Comparison of ENCODE assay signal across 1 cellular context in the genomic region with DNA sequence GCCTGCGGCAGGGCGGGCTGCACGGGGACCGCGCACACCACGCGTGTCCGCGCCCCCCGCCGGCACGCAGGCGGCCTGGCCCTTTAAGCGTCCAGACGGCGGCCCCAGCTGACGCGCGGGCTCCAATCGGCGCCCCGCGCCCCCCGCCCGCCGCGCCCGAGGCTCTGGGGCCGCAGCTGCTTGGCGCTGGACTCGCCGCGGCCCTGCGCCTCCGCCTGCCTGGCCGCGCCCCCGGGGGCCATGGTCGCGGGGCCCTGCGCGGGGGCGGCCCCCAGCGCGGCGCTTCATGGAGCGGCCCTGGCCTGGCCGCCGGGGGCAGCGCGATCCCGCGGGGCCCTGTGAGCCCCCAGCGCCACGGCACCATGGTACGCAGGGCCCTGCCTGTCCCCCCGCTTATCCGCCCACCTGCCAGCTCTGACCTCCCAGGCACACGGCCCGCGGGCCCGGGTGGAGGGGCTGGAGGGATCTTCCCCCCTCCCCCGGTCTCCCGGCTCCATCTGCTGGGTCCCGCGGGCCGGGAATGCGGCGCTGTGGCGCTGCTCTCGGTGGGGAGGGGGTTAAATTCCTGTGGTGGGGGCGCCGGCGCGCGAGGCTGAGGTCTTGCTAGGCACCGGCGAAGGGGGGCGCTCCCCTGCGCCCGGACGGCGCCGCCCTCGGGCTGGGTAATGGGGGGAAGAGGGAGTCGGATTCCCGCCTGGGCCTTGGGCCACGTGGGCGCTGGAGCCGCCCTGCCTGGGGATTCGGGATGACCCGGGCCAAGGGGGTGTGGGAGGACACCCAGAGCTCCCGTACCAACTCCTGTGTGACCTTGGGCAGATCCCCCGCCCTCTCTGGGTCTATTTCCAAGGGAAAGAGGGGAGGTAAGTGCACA.
TF ChIP-seq lines count a peak whose summit lies in the region.

No MANE protein-coding gene starts in this region.

TF ChIP-seq in HepG2, 621 proteins besides CTCF, POLR2A, EP300 and RAD21 (continued from another document and continues in another):
- TF ChIP-seq, protein P1, sequence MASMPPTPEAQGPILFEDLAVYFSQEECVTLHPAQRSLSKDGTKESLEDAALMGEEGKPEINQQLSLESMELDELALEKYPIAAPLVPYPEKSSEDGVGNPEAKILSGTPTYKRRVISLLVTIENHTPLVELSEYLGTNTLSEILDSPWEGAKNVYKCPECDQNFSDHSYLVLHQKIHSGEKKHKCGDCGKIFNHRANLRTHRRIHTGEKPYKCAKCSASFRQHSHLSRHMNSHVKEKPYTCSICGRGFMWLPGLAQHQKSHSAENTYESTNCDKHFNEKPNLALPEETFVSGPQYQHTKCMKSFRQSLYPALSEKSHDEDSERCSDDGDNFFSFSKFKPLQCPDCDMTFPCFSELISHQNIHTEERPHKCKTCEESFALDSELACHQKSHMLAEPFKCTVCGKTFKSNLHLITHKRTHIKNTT (CRISPR knock-in tag; IDR thresholded peaks at IDR 0.05): no peak
- TF ChIP-seq NCOA2 (CRISPR knock-in tag; IDR thresholded peaks at IDR 0.05): no peak; the same call in 1 of the 2 replicates
- no peak for TF ChIP-seq RXRB (CRISPR knock-in tag; IDR thresholded peaks at IDR 0.05; ENCODE audit: borderline replicate concordance)
- no peak for TF ChIP-seq IRX3 (CRISPR knock-in tag; IDR thresholded peaks at IDR 0.05; ENCODE audit: borderline replicate concordance, low read depth)
- no peak for TF ChIP-seq NFIC (IDR thresholded peaks at IDR 0.05; ENCODE audit: low read length)
- no peak for TF ChIP-seq YEATS2 (CRISPR knock-in tag; IDR thresholded peaks at IDR 0.05; ENCODE audit: borderline replicate concordance)
- peak; percentile 41; the same call in 1 of the 2 replicates for TF ChIP-seq YEATS4 (CRISPR knock-in tag; IDR thresholded peaks at IDR 0.05; ENCODE audit: borderline replicate concordance)
- TF ChIP-seq, protein P2, sequence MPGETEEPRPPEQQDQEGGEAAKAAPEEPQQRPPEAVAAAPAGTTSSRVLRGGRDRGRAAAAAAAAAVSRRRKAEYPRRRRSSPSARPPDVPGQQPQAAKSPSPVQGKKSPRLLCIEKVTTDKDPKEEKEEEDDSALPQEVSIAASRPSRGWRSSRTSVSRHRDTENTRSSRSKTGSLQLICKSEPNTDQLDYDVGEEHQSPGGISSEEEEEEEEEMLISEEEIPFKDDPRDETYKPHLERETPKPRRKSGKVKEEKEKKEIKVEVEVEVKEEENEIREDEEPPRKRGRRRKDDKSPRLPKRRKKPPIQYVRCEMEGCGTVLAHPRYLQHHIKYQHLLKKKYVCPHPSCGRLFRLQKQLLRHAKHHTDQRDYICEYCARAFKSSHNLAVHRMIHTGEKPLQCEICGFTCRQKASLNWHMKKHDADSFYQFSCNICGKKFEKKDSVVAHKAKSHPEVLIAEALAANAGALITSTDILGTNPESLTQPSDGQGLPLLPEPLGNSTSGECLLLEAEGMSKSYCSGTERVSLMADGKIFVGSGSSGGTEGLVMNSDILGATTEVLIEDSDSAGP (CRISPR knock-in tag; IDR thresholded peaks at IDR 0.05; ENCODE audit: borderline replicate concordance): peak; percentile 98
- TF ChIP-seq, protein P3, sequence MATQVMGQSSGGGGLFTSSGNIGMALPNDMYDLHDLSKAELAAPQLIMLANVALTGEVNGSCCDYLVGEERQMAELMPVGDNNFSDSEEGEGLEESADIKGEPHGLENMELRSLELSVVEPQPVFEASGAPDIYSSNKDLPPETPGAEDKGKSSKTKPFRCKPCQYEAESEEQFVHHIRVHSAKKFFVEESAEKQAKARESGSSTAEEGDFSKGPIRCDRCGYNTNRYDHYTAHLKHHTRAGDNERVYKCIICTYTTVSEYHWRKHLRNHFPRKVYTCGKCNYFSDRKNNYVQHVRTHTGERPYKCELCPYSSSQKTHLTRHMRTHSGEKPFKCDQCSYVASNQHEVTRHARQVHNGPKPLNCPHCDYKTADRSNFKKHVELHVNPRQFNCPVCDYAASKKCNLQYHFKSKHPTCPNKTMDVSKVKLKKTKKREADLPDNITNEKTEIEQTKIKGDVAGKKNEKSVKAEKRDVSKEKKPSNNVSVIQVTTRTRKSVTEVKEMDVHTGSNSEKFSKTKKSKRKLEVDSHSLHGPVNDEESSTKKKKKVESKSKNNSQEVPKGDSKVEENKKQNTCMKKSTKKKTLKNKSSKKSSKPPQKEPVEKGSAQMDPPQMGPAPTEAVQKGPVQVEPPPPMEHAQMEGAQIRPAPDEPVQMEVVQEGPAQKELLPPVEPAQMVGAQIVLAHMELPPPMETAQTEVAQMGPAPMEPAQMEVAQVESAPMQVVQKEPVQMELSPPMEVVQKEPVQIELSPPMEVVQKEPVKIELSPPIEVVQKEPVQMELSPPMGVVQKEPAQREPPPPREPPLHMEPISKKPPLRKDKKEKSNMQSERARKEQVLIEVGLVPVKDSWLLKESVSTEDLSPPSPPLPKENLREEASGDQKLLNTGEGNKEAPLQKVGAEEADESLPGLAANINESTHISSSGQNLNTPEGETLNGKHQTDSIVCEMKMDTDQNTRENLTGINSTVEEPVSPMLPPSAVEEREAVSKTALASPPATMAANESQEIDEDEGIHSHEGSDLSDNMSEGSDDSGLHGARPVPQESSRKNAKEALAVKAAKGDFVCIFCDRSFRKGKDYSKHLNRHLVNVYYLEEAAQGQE (IDR thresholded peaks at IDR 0.05; ENCODE audit: borderline replicate concordance in 1 of 2, low read depth in 1 of 2, low read length in 2 of 2): no peak
- TF ChIP-seq RBM39 (IDR thresholded peaks at IDR 0.05; ENCODE audit: low read depth, low read length, poor library complexity, severe bottlenecking): no peak
- TF ChIP-seq ZNF563 (CRISPR knock-in tag; IDR thresholded peaks at IDR 0.05): no peak; the same call in 1 of the 2 replicates
- TF ChIP-seq AHR (CRISPR knock-in tag; IDR thresholded peaks at IDR 0.05): no peak
- TF ChIP-seq PAX8 (CRISPR knock-in tag; IDR thresholded peaks at IDR 0.05; ENCODE audit: borderline replicate concordance): no peak
- peak; percentile 85; the same call in 1 of the 2 replicates for TF ChIP-seq ZNF451 (CRISPR knock-in tag; IDR thresholded peaks at IDR 0.05)
- TF ChIP-seq, protein P4, sequence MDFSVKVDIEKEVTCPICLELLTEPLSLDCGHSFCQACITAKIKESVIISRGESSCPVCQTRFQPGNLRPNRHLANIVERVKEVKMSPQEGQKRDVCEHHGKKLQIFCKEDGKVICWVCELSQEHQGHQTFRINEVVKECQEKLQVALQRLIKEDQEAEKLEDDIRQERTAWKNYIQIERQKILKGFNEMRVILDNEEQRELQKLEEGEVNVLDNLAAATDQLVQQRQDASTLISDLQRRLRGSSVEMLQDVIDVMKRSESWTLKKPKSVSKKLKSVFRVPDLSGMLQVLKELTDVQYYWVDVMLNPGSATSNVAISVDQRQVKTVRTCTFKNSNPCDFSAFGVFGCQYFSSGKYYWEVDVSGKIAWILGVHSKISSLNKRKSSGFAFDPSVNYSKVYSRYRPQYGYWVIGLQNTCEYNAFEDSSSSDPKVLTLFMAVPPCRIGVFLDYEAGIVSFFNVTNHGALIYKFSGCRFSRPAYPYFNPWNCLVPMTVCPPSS (IDR thresholded peaks at IDR 0.05): no peak
- TF ChIP-seq ZNF546 (CRISPR knock-in tag; conservative IDR thresholded peaks at IDR 0.05): no peak
- no peak for TF ChIP-seq TCF12 (IDR thresholded peaks at IDR 0.05)
- TF ChIP-seq TCF12 (CRISPR knock-in tag; IDR thresholded peaks at IDR 0.05): no peak
- TF ChIP-seq ZNF879 (CRISPR knock-in tag; IDR thresholded peaks at IDR 0.05): no peak
- TF ChIP-seq ZMYM3 (CRISPR knock-in tag; IDR thresholded peaks at IDR 0.05): peak; percentile 91
- peak; percentile 70 for TF ChIP-seq HNRNPK (IDR thresholded peaks at IDR 0.05; ENCODE audit: low read depth, low read length, poor library complexity, severe bottlenecking)
- TF ChIP-seq, protein P5, sequence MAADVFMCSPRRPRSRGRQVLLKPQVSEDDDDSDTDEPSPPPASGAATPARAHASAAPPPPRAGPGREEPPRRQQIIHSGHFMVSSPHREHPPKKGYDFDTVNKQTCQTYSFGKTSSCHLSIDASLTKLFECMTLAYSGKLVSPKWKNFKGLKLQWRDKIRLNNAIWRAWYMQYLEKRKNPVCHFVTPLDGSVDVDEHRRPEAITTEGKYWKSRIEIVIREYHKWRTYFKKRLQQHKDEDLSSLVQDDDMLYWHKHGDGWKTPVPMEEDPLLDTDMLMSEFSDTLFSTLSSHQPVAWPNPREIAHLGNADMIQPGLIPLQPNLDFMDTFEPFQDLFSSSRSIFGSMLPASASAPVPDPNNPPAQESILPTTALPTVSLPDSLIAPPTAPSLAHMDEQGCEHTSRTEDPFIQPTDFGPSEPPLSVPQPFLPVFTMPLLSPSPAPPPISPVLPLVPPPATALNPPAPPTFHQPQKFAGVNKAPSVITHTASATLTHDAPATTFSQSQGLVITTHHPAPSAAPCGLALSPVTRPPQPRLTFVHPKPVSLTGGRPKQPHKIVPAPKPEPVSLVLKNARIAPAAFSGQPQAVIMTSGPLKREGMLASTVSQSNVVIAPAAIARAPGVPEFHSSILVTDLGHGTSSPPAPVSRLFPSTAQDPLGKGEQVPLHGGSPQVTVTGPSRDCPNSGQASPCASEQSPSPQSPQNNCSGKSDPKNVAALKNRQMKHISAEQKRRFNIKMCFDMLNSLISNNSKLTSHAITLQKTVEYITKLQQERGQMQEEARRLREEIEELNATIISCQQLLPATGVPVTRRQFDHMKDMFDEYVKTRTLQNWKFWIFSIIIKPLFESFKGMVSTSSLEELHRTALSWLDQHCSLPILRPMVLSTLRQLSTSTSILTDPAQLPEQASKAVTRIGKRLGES (CRISPR knock-in tag; IDR thresholded peaks at IDR 0.05; ENCODE audit: borderline replicate concordance): no peak
- TF ChIP-seq NCOA1 (CRISPR knock-in tag; IDR thresholded peaks at IDR 0.05): no peak
- TF ChIP-seq ZNF652 (CRISPR knock-in tag; IDR thresholded peaks at IDR 0.05; ENCODE audit: borderline replicate concordance, low read depth): peak; percentile 92
- no peak for TF ChIP-seq SMAD1 (CRISPR knock-in tag; IDR thresholded peaks at IDR 0.05; ENCODE audit: borderline replicate concordance, low read depth)
- peak; percentile 42; the same call in 1 of the 2 replicates for TF ChIP-seq HDAC2 (CRISPR knock-in tag; IDR thresholded peaks at IDR 0.05)
- TF ChIP-seq, protein P6, sequence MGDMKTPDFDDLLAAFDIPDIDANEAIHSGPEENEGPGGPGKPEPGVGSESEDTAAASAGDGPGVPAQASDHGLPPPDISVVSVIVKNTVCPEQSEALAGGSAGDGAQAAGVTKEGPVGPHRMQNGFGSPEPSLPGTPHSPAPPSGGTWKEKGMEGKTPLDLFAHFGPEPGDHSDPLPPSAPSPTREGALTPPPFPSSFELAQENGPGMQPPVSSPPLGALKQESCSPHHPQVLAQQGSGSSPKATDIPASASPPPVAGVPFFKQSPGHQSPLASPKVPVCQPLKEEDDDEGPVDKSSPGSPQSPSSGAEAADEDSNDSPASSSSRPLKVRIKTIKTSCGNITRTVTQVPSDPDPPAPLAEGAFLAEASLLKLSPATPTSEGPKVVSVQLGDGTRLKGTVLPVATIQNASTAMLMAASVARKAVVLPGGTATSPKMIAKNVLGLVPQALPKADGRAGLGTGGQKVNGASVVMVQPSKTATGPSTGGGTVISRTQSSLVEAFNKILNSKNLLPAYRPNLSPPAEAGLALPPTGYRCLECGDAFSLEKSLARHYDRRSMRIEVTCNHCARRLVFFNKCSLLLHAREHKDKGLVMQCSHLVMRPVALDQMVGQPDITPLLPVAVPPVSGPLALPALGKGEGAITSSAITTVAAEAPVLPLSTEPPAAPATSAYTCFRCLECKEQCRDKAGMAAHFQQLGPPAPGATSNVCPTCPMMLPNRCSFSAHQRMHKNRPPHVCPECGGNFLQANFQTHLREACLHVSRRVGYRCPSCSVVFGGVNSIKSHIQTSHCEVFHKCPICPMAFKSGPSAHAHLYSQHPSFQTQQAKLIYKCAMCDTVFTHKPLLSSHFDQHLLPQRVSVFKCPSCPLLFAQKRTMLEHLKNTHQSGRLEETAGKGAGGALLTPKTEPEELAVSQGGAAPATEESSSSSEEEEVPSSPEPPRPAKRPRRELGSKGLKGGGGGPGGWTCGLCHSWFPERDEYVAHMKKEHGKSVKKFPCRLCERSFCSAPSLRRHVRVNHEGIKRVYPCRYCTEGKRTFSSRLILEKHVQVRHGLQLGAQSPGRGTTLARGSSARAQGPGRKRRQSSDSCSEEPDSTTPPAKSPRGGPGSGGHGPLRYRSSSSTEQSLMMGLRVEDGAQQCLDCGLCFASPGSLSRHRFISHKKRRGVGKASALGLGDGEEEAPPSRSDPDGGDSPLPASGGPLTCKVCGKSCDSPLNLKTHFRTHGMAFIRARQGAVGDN (CRISPR knock-in tag; IDR thresholded peaks at IDR 0.05): peak; percentile 91
- TF ChIP-seq KAT8 (CRISPR knock-in tag; IDR thresholded peaks at IDR 0.05): peak; percentile 55
- no peak for TF ChIP-seq SP2 (CRISPR knock-in tag; IDR thresholded peaks at IDR 0.05)
- TF ChIP-seq ZNF207 (IDR thresholded peaks at IDR 0.05; ENCODE audit: borderline replicate concordance): no peak
- TF ChIP-seq, protein P7, sequence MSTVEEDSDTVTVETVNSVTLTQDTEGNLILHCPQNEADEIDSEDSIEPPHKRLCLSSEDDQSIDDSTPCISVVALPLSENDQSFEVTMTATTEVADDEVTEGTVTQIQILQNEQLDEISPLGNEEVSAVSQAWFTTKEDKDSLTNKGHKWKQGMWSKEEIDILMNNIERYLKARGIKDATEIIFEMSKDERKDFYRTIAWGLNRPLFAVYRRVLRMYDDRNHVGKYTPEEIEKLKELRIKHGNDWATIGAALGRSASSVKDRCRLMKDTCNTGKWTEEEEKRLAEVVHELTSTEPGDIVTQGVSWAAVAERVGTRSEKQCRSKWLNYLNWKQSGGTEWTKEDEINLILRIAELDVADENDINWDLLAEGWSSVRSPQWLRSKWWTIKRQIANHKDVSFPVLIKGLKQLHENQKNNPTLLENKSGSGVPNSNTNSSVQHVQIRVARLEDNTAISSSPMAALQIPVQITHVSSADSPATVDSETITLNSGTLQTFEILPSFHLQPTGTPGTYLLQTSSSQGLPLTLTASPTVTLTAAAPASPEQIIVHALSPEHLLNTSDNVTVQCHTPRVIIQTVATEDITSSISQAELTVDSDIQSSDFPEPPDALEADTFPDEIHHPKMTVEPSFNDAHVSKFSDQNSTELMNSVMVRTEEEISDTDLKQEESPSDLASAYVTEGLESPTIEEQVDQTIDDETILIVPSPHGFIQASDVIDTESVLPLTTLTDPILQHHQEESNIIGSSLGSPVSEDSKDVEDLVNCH (CRISPR knock-in tag; IDR thresholded peaks at IDR 0.05): no peak
- peak; percentile 43 for TF ChIP-seq XRCC5 (optimal IDR thresholded peaks at IDR 0.05; ENCODE audit: low read length)
- no peak for TF ChIP-seq ZMAT3 (CRISPR knock-in tag; conservative IDR thresholded peaks at IDR 0.05)
- TF ChIP-seq ZNF510 (CRISPR knock-in tag; IDR thresholded peaks at IDR 0.05; ENCODE audit: low read depth): 0 out of 2 replicates have a peak, but pooled peaks have one; percentile 71
- TF ChIP-seq, protein P8, sequence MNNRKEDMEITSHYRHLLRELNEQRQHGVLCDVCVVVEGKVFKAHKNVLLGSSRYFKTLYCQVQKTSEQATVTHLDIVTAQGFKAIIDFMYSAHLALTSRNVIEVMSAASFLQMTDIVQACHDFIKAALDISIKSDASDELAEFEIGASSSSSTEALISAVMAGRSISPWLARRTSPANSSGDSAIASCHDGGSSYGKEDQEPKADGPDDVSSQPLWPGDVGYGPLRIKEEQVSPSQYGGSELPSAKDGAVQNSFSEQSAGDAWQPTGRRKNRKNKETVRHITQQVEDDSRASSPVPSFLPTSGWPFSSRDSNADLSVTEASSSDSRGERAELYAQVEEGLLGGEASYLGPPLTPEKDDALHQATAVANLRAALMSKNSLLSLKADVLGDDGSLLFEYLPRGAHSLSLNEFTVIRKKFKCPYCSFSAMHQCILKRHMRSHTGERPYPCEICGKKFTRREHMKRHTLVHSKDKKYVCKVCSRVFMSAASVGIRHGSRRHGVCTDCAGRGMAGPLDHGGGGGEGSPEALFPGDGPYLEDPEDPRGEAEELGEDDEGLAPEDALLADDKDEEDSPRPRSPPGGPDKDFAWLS (CRISPR knock-in tag; IDR thresholded peaks at IDR 0.05; ENCODE audit: borderline replicate concordance): no peak
- TF ChIP-seq ZNF782 (CRISPR knock-in tag; IDR thresholded peaks at IDR 0.05; ENCODE audit: borderline replicate concordance): no peak; the same call in 1 of the 2 replicates
- TF ChIP-seq ZNF282 (IDR thresholded peaks at IDR 0.05; ENCODE audit: partially characterized antibody): no peak
- TF ChIP-seq GTF2F1 (IDR thresholded peaks at IDR 0.05; ENCODE audit: low read length): no peak
